Comparison of ENCODE assay signal across 25 cellular contexts in the genomic region with DNA sequence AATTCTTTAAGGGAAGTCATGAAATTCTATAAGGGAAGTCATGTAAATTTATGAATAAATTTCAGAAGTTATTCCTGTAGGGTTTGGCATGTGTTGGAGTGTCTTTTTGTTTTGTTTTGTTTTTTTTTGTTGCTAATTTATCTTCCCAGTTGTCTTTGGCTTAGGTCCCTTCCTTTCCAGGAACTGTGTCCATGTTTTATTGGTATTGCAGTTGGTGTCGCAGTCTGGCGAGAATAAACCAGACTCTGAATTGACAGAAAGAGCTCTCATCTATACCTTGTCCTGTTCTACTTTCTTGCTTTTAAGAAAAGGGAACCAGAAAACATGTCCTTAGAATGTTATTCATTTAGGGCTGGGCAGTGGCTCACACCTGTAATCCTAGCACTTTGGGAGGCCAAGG.
"Had no signal": no experiment of that assay in that cellular context is flagged by ENCODE, and none has a peak within 500 bp of the region (broad histone marks: within the 10 kb centered on the region; RNA-seq: fewer than 3 reads in every experiment).

No MANE protein-coding gene starts in this region.

- H3K27ac Mint-ChIP-seq: activated CD4-positive, alpha-beta T cell treated with anti-CD3 and anti-CD28 coated beads for 36 hours; activated CD8-positive, alpha-beta memory T cell treated with anti-CD3 and anti-CD28 coated beads, Interleukin-2, amount 10 ng/mL, durations not matched to agents 7 days and 5 days; activated naive CD4-positive, alpha-beta T cell treated with anti-CD3 and anti-CD28 coated beads, Interleukin-2, amount 10 ng/mL, durations not matched to agents 7 days and 5 days; activated naive CD8-positive, alpha-beta T cell treated with anti-CD3 and anti-CD28 coated beads, Interleukin-2, amount 10 ng/mL, durations not matched to agents 7 days and 5 days; activated T-cell treated with anti-CD3 and anti-CD28 coated beads, Interleukin-2, amount 50 U/mL, for 24 hours had no signal

- H3K27me3 Mint-ChIP-seq: activated CD4-positive, alpha-beta T cell treated with anti-CD3 and anti-CD28 coated beads for 36 hours; activated CD8-positive, alpha-beta memory T cell treated with anti-CD3 and anti-CD28 coated beads, Interleukin-2, amount 10 ng/mL, durations not matched to agents 7 days and 5 days; activated naive CD4-positive, alpha-beta T cell treated with anti-CD3 and anti-CD28 coated beads, Interleukin-2, amount 10 ng/mL, durations not matched to agents 7 days and 5 days; activated naive CD8-positive, alpha-beta T cell treated with anti-CD3 and anti-CD28 coated beads, Interleukin-2, amount 10 ng/mL, durations not matched to agents 7 days and 5 days; activated T-cell treated with anti-CD3 and anti-CD28 coated beads, Interleukin-2, amount 50 U/mL, for 24 hours had no signal

- H3K9me3 Mint-ChIP-seq: activated naive CD4-positive, alpha-beta T cell treated with anti-CD3 and anti-CD28 coated beads, Interleukin-2, amount 10 ng/mL, durations not matched to agents 7 days and 5 days; activated naive CD8-positive, alpha-beta T cell treated with anti-CD3 and anti-CD28 coated beads, Interleukin-2, amount 10 ng/mL, durations not matched to agents 7 days and 5 days; activated T-cell treated with anti-CD3 and anti-CD28 coated beads, Interleukin-2, amount 50 U/mL, for 24 hours had no signal

- H3K4me1 Mint-ChIP-seq: activated CD4-positive, alpha-beta T cell treated with anti-CD3 and anti-CD28 coated beads for 36 hours had no signal

- H3K4me3 Mint-ChIP-seq: activated CD4-positive, alpha-beta T cell treated with anti-CD3 and anti-CD28 coated beads for 36 hours; activated CD8-positive, alpha-beta memory T cell treated with anti-CD3 and anti-CD28 coated beads, Interleukin-2, amount 10 ng/mL, durations not matched to agents 7 days and 5 days; activated naive CD4-positive, alpha-beta T cell treated with anti-CD3 and anti-CD28 coated beads, Interleukin-2, amount 10 ng/mL, durations not matched to agents 7 days and 5 days; activated naive CD8-positive, alpha-beta T cell treated with anti-CD3 and anti-CD28 coated beads, Interleukin-2, amount 10 ng/mL, durations not matched to agents 7 days and 5 days; activated T-cell treated with anti-CD3 and anti-CD28 coated beads, Interleukin-2, amount 50 U/mL, for 24 hours had no signal

- DNase-seq: activated CD4-positive, alpha-beta T cell treated with anti-CD3 and anti-CD28 coated beads for 36 hours; activated CD4-positive, alpha-beta T cell treated with anti-CD3 and anti-CD28 coated beads, Interleukin-2, amount 50 U/mL, for 1 hour; activated CD8-positive, alpha-beta memory T cell treated with anti-CD3 and anti-CD28 coated beads, Interleukin-2, amount 10 ng/mL, durations not matched to agents 7 days and 5 days; activated gamma-delta T cell; activated naive CD4-positive, alpha-beta T cell treated with anti-CD3 and anti-CD28 coated beads, Interleukin-2, amount 10 ng/mL, durations not matched to agents 7 days and 5 days; activated naive CD8-positive, alpha-beta T cell treated with anti-CD3 and anti-CD28 coated beads, Interleukin-2, amount 10 ng/mL, durations not matched to agents 7 days and 5 days; activated T-cell treated with anti-CD3 and anti-CD28 coated beads, Interleukin-2, amount 50 U/mL, for 24 hours; aorta; caudate nucleus; MM.1S; NCI-H1105; NCI-H1436; NCI-H1694 treated with DMSO at 0.1 percent for 48 hours; NCI-H2029 treated with DMSO at 0.1 percent for 48 hours; NCI-H345; NCI-H510A; NCI-H526 treated with DMSO at 0.1 percent for 48 hours; Peyer's patch; Right ventricle myocardium superior; SJCRH30; SK-N-SH; T-helper 1 cell had no signal

- ATAC-seq: activated CD4-positive, alpha-beta T cell treated with anti-CD3 and anti-CD28 coated beads for 36 hours; activated CD8-positive, alpha-beta memory T cell treated with anti-CD3 and anti-CD28 coated beads, Interleukin-2, amount 10 ng/mL, durations not matched to agents 7 days and 5 days had no signal

- H3K9me3 ChIP-seq: breast epithelium, Peyer's patch, SJCRH30, SK-N-SH had no signal

- H3K4me3 ChIP-seq: breast epithelium, Peyer's patch, SJCRH30 had no signal

- H3K27ac ChIP-seq: breast epithelium, Peyer's patch, RWPE1, SJCRH30, VCaP had no signal

- H3K27me3 ChIP-seq: breast epithelium, Peyer's patch, SJCRH30 had no signal

- H3K4me1 ChIP-seq: breast epithelium, Peyer's patch, SJCRH30 had no signal

- H3K36me3 ChIP-seq: breast epithelium, SJCRH30 had no signal

- H3K4me2 ChIP-seq: SK-N-SH had no signal

- H3K9ac ChIP-seq: SK-N-SH had no signal
